In the genomic region with DNA sequence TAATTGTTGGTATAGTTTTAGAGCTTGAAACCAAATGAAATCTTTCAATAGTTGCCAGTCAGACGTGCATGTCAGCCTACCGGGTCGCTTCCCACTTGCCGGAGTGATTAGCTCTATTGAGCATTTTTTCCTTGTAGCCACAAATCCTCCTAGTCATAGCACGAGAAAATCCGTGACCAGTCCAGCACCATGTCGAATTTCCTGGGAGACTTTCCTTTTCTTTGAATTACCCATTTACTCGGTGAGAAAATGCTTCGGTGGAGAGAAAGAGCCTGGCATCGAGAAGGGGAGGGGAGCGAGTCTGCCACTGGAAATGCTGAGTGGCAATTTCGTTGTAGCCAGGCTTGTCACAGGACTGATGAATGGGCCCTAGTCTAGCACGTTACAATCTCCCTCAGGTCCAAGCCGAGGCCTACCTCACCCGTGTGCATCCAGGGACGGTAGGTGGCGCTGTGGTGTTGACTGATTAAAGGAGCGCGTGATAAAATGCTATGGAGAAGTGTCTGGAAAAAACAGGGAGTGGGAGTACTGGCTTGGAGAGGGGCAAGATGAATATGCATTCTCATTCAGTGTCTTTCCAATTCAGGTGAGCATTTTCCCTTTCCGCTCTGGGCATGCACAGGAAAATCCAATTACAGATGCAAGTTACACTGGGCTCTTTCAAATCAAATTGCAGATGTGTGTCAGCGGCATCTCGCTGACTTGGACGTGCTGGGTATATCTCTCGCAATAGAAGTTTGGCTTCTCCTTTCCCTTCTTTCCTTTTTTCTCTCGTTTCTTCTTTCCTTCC, we compare ENCODE assay signal across 8 cellular contexts.
A peak's percentile ranks its signal among the peaks of the same experiment; 100 is the strongest.
DNase-seq lines count a peak whose midpoint lies in the region; ATAC-seq and TF ChIP-seq lines count a peak whose summit lies in the region.

No MANE protein-coding gene starts in this region.

- peaks cover 0 to 8% of the 10 kb centered on the region in 2 donors for H3K4me1 Mint-ChIP-seq in natural killer cell

- H3K4me3 Mint-ChIP-seq in natural killer cell = no peak overlapping the region

- H3K36me3 Mint-ChIP-seq in natural killer cell = no peaks in the 10 kb centered on the region

- peak; percentile 57 for TF ChIP-seq CTCF in natural killer cell (IDR thresholded peaks at IDR 0.05)

- ATAC-seq in GM19035 (IDR thresholded peaks at IDR 0.05; ENCODE audit: unreplicated experiment) = peak; percentile 55
- ATAC-seq in HG03432 (IDR thresholded peaks at IDR 0.05; ENCODE audit: unreplicated experiment) = peak; percentile 47
- peak; percentile 38 to 79 (median 61) for ATAC-seq in natural killer cell

- intact Hi-C loops in natural killer cell (cut with micrococcal nuclease) = no loop called here

- peaks cover 0 to 5% of the 10 kb centered on the region in 2 donors for H3K27me3 Mint-ChIP-seq in natural killer cell (ENCODE audit: low read depth in 2 of 2)

- H3K27ac Mint-ChIP-seq in natural killer cell = no peak overlapping the region

- peak; percentile 90 for DNase-seq in Ammon's horn (ENCODE audit: low spot score)
- peak; percentile 73 for DNase-seq in NOMO-1 treated with DMSO at 0.1 percent for 48 hours (lab: John Stamatoyannopoulos, UW; ENCODE audit: unreplicated experiment)
- peak; percentile 27 for DNase-seq in activated CD8-positive, alpha-beta memory T cell treated with anti-CD3 and anti-CD28 coated beads, Interleukin-2, amount 50 U/mL, for 24 hours (ENCODE audit: extremely low read depth)
- DNase-seq in erythroblast (lab: John Stamatoyannopoulos, UW) = peak; percentile 85 to 92
- DNase-seq in natural killer cell = no peak
- DNase-seq in stimulated activated naive CD4-positive, alpha-beta T cell treated with Interleukin-2 at 50 U/mL for 16 hours (lab: John Stamatoyannopoulos, UW) = peak; percentile 33

- H3K9me3 Mint-ChIP-seq in natural killer cell = no peaks in the 10 kb centered on the region

- no peak for TF ChIP-seq POLR2A in erythroblast (IDR thresholded peaks at IDR 0.05; ENCODE audit: low read length)
